ENCODE assay signal across 9 cellular contexts in genomic region chr7:4882169-4882741, GRCh38. TPM values are rescaled to one million over a fixed set of nuclear protein-coding genes. Genes with fewer than 3 reads are reported as not detected.
DNase-seq lines count a peak whose midpoint lies in the region; ATAC-seq and TF ChIP-seq lines count a peak whose summit lies in the region.
"Had no signal": no experiment of that assay in that cellular context is flagged by ENCODE, and none has a peak within 500 bp of the region (broad histone marks: within the 10 kb centered on the region; RNA-seq: fewer than 3 reads in every experiment).

No MANE protein-coding gene starts in this region.

- H4K20me1 ChIP-seq in GM23248 (ENCODE audit: insufficient read depth) = no peaks in the 10 kb centered on the region
- no peaks in the 10 kb centered on the region for H4K20me1 ChIP-seq in Karpas-422 (ENCODE audit: insufficient read depth, low read depth, low read length)

- H3K9me2 ChIP-seq in GM23248 (ENCODE audit: insufficient read depth) (no peaks in the 10 kb centered on the region), Karpas-422 (replicated peaks; ENCODE audit: insufficient read depth, low read length) (no peaks in the 10 kb centered on the region)

- H3K4me2 ChIP-seq in GM23248 (ENCODE audit: unreplicated experiment) = peak overlapping the region; percentile 99
- no peak overlapping the region for H3K4me2 ChIP-seq in Karpas-422 (ENCODE audit: low read depth, low read length, poor library complexity, severe bottlenecking)
- H3K4me2 ChIP-seq: PC-9 had no signal

- H3K27me3 Mint-ChIP-seq in activated CD8-positive, alpha-beta T cell treated with anti-CD3 and anti-CD28 coated beads, Interleukin-2, amount 10 ng/mL, durations not matched to agents 7 days and 5 days (ENCODE audit: low read depth) = peaks cover 20% of the 10 kb centered on the region

- peaks cover 4% of the 10 kb centered on the region; the same call in 1 of the 2 replicates for H3K4me1 ChIP-seq in GM23248 (ENCODE audit: insufficient read depth)
- H3K4me1 ChIP-seq in cardiac muscle cell (ENCODE audit: low read depth) = peaks cover 26% of the 10 kb centered on the region
- no peaks in the 10 kb centered on the region for H3K4me1 ChIP-seq in Karpas-422 (ENCODE audit: low read length)

- no peak for TF ChIP-seq CTCF in cardiac muscle cell (IDR thresholded peaks at IDR 0.05; ENCODE audit: low read depth, low read length)

- H3K27me3 ChIP-seq in GM23248 (replicated peaks; ENCODE audit: insufficient read depth) (no peaks in the 10 kb centered on the region; the same call in 1 of the 2 replicates), cardiac muscle cell (no peaks in the 10 kb centered on the region), Karpas-422 (ENCODE audit: low read length) (no peaks in the 10 kb centered on the region)

- POLR2A ChIA-PET in activated CD8-positive, alpha-beta T cell treated with anti-CD3 and anti-CD28 coated beads, Interleukin-2, amount 10 ng/mL, durations not matched to agents 7 days and 5 days (lab: Charles Lee) = interaction anchor here (0.8 kb wide), 1 partner anchor 11 kb away, joined by 3 read pairs; no protein-coding TSS in a partner anchor

- ATAC-seq in activated CD8-positive, alpha-beta T cell treated with anti-CD3 and anti-CD28 coated beads, Interleukin-2, amount 10 ng/mL, durations not matched to agents 7 days and 5 days = no peak
- no peak for ATAC-seq in HG03354 (IDR thresholded peaks at IDR 0.05; ENCODE audit: poor library complexity, severe bottlenecking, unreplicated experiment)
- ATAC-seq in GM21381 (IDR thresholded peaks at IDR 0.05; ENCODE audit: unreplicated experiment) = no peak

- peak overlapping the region; percentile 51 for H3K4me3 Mint-ChIP-seq in activated CD8-positive, alpha-beta T cell treated with anti-CD3 and anti-CD28 coated beads, Interleukin-2, amount 10 ng/mL, durations not matched to agents 7 days and 5 days

- H3K4me3 ChIP-seq in GM23248 (peak overlapping the region; percentile 74), cardiac muscle cell (peak overlapping the region; percentile 63), Karpas-422 (ENCODE audit: low read length) (no peak overlapping the region)
- H3K4me3 ChIP-seq: PC-9 had no signal

- no peaks in the 10 kb centered on the region for H3K36me3 Mint-ChIP-seq in activated CD8-positive, alpha-beta T cell treated with anti-CD3 and anti-CD28 coated beads, Interleukin-2, amount 10 ng/mL, durations not matched to agents 7 days and 5 days (ENCODE audit: low read depth)

- 2% methylated on average over 25 of the region's 25 CpGs for WGBS in GM23248 (ENCODE audit: low coverage in 1 of 2, low lambda C conversion rate in 2 of 2, missing lambda C conversion rate in 2 of 2), 2 experiments

- H3K36me3 ChIP-seq in GM23248 (ENCODE audit: low read depth) (no peaks in the 10 kb centered on the region), cardiac muscle cell (peaks cover 6% of the 10 kb centered on the region), Karpas-422 (ENCODE audit: insufficient read depth, low read length) (no peaks in the 10 kb centered on the region)

- H3K27ac ChIP-seq in GM23248 (peak overlapping the region; percentile 84), cardiac muscle cell (peak overlapping the region; percentile 88), Karpas-422 (ENCODE audit: low read length) (no peak overlapping the region)
- H3K27ac ChIP-seq: PC-9 had no signal

- peak overlapping the region; percentile 92 for H2AFZ ChIP-seq in GM23248
- no peak overlapping the region for H2AFZ ChIP-seq in Karpas-422 (ENCODE audit: low read length)
- H2AFZ ChIP-seq: PC-9 had no signal

- no peaks in the 10 kb centered on the region for H3K9me3 Mint-ChIP-seq in activated CD8-positive, alpha-beta T cell treated with anti-CD3 and anti-CD28 coated beads, Interleukin-2, amount 10 ng/mL, durations not matched to agents 7 days and 5 days (ENCODE audit: insufficient read depth)

- H3K79me2 ChIP-seq in GM23248 (ENCODE audit: insufficient read depth) (no peaks in the 10 kb centered on the region), Karpas-422 (ENCODE audit: low read length) (no peaks in the 10 kb centered on the region)

- H3K27ac Mint-ChIP-seq in activated CD8-positive, alpha-beta T cell treated with anti-CD3 and anti-CD28 coated beads, Interleukin-2, amount 10 ng/mL, durations not matched to agents 7 days and 5 days = no peak overlapping the region

- H3K9me3 ChIP-seq in GM23248 (ENCODE audit: low read depth) = no peaks in the 10 kb centered on the region
- no peaks in the 10 kb centered on the region for H3K9me3 ChIP-seq in cardiac muscle cell (ENCODE audit: low read depth)
- no peaks in the 10 kb centered on the region for H3K9me3 ChIP-seq in Karpas-422 (ENCODE audit: low read length)

- CTCF ChIA-PET in activated CD8-positive, alpha-beta T cell treated with anti-CD3 and anti-CD28 coated beads, Interleukin-2, amount 10 ng/mL, durations not matched to agents 7 days and 5 days (lab: Charles Lee) = interaction anchor here (0.7 to 2.8 kb wide), 7 partner anchors 8 to 91 kb away, joined by 3 to 26 read pairs (median 6); no protein-coding TSS in a partner anchor

- H3K4me1 Mint-ChIP-seq in activated CD8-positive, alpha-beta T cell treated with anti-CD3 and anti-CD28 coated beads, Interleukin-2, amount 10 ng/mL, durations not matched to agents 7 days and 5 days (ENCODE audit: low read depth) = peaks cover 7% of the 10 kb centered on the region

- in situ Hi-C loops in GM23248 (cut with MboI) = no loop called here

- H3F3A ChIP-seq in GM23248 (ENCODE audit: insufficient read depth) = peaks cover 7% of the 10 kb centered on the region

- H3K9ac ChIP-seq in GM23248 (peak overlapping the region; percentile 84), Karpas-422 (ENCODE audit: low read length) (no peak overlapping the region)

- DNase-seq in GM23248 (peak; percentile 91), cardiac muscle cell (ENCODE audit: low read depth in 1 of 2, low spot score in 1 of 2) (peak; percentile 73 to 78), occipital lobe (lab: John Stamatoyannopoulos, UW) (peak; percentile 18), Karpas-422 (no peak)
- no peak for DNase-seq in activated CD8-positive, alpha-beta T cell treated with anti-CD3 and anti-CD28 coated beads, Interleukin-2, amount 10 ng/mL, durations not matched to agents 7 days and 5 days
- no peak for DNase-seq in central memory CD4-positive, alpha-beta T cell

RNA-seq across cellular contexts. Expression of gene RADIL, which starts 1.3 kb away (rescaled TPM):
- 0.13 and 4.3 TPM in 2 replicates for total RNA-seq in GM23248 (2014; rRNA removed; shearing (Covaris generic))
- polyA plus RNA-seq in GM23248 (2016; fragmentation: Nextera tagmentation; extraction: Ambion mirVana) (0.55 and 0.77 TPM in 2 replicates), cardiac muscle cell (41.6 and 60.6 TPM in 2 replicates)
- total RNA-seq in activated CD8-positive, alpha-beta T cell treated with anti-CD3 and anti-CD28 coated beads, Interleukin-2, amount 10 ng/mL, durations not matched to agents 7 days and 5 days = under 1 TPM; 0.50 to 0.82 TPM
- total RNA-seq in cardiac muscle cell (61.2 and 110 TPM in 2 replicates), occipital lobe (2.3 TPM)
- not detected in 2 replicates for total RNA-seq in Karpas-422 (2014; rRNA removed; shearing (Covaris generic); ENCODE audit: low replicate concordance)

RNA-seq across cellular contexts. Expression of gene PAPOLB, which starts 20.4 kb away (rescaled TPM):
- total RNA-seq in GM23248 (2014; rRNA removed; shearing (Covaris generic)) = 0.11 TPM in 1 of 2 replicates, not detected in the other
- polyA plus RNA-seq in GM23248 (2016; fragmentation: Nextera tagmentation; extraction: Ambion mirVana) = 0.04 TPM in 1 of 2 replicates, not detected in the other
- under 1 TPM in 1 of 2 experiments, not detected in 1; 0.08 TPM for total RNA-seq in activated CD8-positive, alpha-beta T cell treated with anti-CD3 and anti-CD28 coated beads, Interleukin-2, amount 10 ng/mL, durations not matched to agents 7 days and 5 days
- 0.28 and 0.39 TPM in 2 replicates for total RNA-seq in cardiac muscle cell
- not detected in 2 replicates for polyA plus RNA-seq in cardiac muscle cell
- total RNA-seq in occipital lobe = 0.94 TPM
- total RNA-seq in Karpas-422 (2014; rRNA removed; shearing (Covaris generic); ENCODE audit: low replicate concordance) = not detected in 2 replicates
- total RNA-seq: PC-9 had no signal

Comparison
In these comparisons a context has a peak if more than half of its experiments do, and no peak if none do; other contexts are left out.
1. DNase-seq: peak in GM23248 (single experiment), cardiac muscle cell (2 of 2) and occipital lobe (single experiment); none in activated CD8-positive, alpha-beta T cell treated with anti-CD3 and anti-CD28 coated beads, Interleukin-2, amount 10 ng/mL, durations not matched to agents 7 days and 5 days (single experiment), central memory CD4-positive, alpha-beta T cell (single experiment) and Karpas-422 (single experiment).
2. RNA of gene RADIL, which starts 1.3 kb away (total RNA-seq): 61.2 to 110 TPM in cardiac muscle cell; 0.13 to 4.3 TPM in GM23248, 2.3 TPM in occipital lobe (single experiment), 0.50 to 0.82 TPM in activated CD8-positive, alpha-beta T cell treated with anti-CD3 and anti-CD28 coated beads, Interleukin-2, amount 10 ng/mL, durations not matched to agents 7 days and 5 days and not detected in Karpas-422; every median in the first group is over 10 times any median in the second.